In the genomic region with DNA sequence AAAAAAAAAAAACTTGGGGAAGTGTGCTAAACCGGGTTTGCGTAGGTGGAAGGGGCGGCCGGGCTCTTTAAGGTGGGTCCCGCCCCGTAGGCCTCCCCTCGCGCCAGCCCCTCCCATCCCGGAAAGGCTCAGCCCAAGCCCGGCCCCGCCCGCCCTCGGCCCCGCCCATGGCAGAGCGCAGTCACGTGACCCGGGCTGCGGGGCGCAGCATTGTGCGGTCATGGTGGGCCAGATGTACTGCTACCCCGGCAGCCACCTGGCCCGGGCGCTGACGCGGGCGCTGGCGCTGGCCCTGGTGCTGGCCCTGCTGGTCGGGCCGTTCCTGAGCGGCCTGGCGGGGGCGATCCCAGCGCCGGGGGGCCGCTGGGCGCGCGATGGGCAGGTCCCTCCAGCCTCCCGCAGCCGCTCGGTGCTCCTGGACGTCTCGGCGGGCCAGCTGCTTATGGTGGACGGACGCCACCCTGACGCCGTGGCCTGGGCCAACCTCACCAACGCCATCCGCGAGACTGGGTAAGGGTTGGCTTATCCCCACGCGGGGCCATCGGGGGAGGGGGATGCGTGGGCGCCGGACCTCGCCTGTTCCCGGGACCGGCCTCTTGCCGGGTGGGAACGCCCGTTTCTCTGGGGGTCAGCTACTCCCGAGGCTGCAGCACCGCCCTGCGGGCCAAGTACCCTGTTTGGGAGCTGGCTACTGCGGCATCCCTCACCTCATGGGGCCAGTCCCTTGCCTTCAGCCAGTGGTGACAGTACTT, we compare ENCODE assay signal across 1 cellular context.
TF ChIP-seq lines count a peak whose summit lies in the region.

A gene with protein sequence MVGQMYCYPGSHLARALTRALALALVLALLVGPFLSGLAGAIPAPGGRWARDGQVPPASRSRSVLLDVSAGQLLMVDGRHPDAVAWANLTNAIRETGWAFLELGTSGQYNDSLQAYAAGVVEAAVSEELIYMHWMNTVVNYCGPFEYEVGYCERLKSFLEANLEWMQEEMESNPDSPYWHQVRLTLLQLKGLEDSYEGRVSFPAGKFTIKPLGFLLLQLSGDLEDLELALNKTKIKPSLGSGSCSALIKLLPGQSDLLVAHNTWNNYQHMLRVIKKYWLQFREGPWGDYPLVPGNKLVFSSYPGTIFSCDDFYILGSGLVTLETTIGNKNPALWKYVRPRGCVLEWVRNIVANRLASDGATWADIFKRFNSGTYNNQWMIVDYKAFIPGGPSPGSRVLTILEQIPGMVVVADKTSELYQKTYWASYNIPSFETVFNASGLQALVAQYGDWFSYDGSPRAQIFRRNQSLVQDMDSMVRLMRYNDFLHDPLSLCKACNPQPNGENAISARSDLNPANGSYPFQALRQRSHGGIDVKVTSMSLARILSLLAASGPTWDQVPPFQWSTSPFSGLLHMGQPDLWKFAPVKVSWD (plus strand): TSS at position 207 of the 752 bp plus-strand sequence. CDS start 14 bp downstream, at position 221.

TF ChIP-seq in K562, 482 proteins besides CTCF, POLR2A, EP300 and RAD21 (continued from another document and continues in another):
- TF ChIP-seq, protein P1, sequence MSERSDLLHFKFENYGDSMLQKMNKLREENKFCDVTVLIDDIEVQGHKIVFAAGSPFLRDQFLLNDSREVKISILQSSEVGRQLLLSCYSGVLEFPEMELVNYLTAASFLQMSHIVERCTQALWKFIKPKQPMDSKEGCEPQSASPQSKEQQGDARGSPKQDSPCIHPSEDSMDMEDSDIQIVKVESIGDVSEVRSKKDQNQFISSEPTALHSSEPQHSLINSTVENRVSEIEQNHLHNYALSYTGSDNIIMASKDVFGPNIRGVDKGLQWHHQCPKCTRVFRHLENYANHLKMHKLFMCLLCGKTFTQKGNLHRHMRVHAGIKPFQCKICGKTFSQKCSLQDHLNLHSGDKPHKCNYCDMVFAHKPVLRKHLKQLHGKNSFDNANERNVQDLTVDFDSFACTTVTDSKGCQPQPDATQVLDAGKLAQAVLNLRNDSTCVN (CRISPR knock-in tag; IDR thresholded peaks at IDR 0.05) = no peak
- no peak for TF ChIP-seq NR4A1 (CRISPR knock-in tag; IDR thresholded peaks at IDR 0.05)
- TF ChIP-seq NR4A1 (tag; IDR thresholded peaks at IDR 0.05) = no peak
- TF ChIP-seq RBM25 (IDR thresholded peaks at IDR 0.05; ENCODE audit: low read depth, low read length, severe bottlenecking) = peak; percentile 12
- no peak for TF ChIP-seq ZNF717 (CRISPR knock-in tag; IDR thresholded peaks at IDR 0.05)
- TF ChIP-seq ZNF324 (CRISPR knock-in tag; IDR thresholded peaks at IDR 0.05) = no peak
- TF ChIP-seq ESRRA (IDR thresholded peaks at IDR 0.05; ENCODE audit: borderline replicate concordance, low read depth) = no peak; the same call in 1 of the 2 replicates
- TF ChIP-seq, protein P2, sequence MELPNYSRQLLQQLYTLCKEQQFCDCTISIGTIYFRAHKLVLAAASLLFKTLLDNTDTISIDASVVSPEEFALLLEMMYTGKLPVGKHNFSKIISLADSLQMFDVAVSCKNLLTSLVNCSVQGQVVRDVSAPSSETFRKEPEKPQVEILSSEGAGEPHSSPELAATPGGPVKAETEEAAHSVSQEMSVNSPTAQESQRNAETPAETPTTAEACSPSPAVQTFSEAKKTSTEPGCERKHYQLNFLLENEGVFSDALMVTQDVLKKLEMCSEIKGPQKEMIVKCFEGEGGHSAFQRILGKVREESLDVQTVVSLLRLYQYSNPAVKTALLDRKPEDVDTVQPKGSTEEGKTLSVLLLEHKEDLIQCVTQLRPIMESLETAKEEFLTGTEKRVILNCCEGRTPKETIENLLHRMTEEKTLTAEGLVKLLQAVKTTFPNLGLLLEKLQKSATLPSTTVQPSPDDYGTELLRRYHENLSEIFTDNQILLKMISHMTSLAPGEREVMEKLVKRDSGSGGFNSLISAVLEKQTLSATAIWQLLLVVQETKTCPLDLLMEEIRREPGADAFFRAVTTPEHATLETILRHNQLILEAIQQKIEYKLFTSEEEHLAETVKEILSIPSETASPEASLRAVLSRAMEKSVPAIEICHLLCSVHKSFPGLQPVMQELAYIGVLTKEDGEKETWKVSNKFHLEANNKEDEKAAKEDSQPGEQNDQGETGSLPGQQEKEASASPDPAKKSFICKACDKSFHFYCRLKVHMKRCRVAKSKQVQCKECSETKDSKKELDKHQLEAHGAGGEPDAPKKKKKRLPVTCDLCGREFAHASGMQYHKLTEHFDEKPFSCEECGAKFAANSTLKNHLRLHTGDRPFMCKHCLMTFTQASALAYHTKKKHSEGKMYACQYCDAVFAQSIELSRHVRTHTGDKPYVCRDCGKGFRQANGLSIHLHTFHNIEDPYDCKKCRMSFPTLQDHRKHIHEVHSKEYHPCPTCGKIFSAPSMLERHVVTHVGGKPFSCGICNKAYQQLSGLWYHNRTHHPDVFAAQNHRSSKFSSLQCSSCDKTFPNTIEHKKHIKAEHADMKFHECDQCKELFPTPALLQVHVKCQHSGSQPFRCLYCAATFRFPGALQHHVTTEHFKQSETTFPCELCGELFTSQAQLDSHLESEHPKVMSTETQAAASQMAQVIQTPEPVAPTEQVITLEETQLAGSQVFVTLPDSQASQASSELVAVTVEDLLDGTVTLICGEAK (IDR thresholded peaks at IDR 0.05) = no peak
- TF ChIP-seq, protein P2 (CRISPR knock-in tag; IDR thresholded peaks at IDR 0.05) = no peak
- TF ChIP-seq ARID4B (CRISPR knock-in tag; IDR thresholded peaks at IDR 0.05) = peak; percentile 84
- TF ChIP-seq ZFP30 (CRISPR knock-in tag; IDR thresholded peaks at IDR 0.05; ENCODE audit: borderline replicate concordance) = no peak
- TF ChIP-seq, protein P3, sequence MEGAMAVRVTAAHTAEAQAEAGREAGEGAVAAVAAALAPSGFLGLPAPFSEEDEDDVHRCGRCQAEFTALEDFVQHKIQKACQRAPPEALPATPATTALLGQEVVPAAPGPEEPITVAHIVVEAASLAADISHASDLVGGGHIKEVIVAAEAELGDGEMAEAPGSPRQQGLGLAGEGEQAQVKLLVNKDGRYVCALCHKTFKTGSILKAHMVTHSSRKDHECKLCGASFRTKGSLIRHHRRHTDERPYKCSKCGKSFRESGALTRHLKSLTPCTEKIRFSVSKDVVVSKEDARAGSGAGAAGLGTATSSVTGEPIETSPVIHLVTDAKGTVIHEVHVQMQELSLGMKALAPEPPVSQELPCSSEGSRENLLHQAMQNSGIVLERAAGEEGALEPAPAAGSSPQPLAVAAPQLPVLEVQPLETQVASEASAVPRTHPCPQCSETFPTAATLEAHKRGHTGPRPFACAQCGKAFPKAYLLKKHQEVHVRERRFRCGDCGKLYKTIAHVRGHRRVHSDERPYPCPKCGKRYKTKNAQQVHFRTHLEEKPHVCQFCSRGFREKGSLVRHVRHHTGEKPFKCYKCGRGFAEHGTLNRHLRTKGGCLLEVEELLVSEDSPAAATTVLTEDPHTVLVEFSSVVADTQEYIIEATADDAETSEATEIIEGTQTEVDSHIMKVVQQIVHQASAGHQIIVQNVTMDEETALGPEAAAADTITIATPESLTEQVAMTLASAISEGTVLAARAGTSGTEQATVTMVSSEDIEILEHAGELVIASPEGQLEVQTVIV (CRISPR knock-in tag; IDR thresholded peaks at IDR 0.05; ENCODE audit: borderline replicate concordance) = no peak
- TF ChIP-seq KDM1A (IDR thresholded peaks at IDR 0.05) = peak in 1 of 2 experiments; percentile 54; a peak in 1 of 4 replicates
- no peak for TF ChIP-seq IFI16 (CRISPR knock-in tag; IDR thresholded peaks at IDR 0.05)
- TF ChIP-seq YBX1 (IDR thresholded peaks at IDR 0.05) = no peak
- no peak for TF ChIP-seq ZC3H8 (IDR thresholded peaks at IDR 0.05)
- TF ChIP-seq GTF2F1 (IDR thresholded peaks at IDR 0.05; ENCODE audit: low read depth, low read length) = 0 out of 2 replicates have a peak, but pooled peaks have one; percentile 52
- TF ChIP-seq CCAR2 (IDR thresholded peaks at IDR 0.05; ENCODE audit: low read depth, low read length) = no peak
- no peak for TF ChIP-seq PRMT5 (CRISPR knock-in tag; IDR thresholded peaks at IDR 0.05)
- TF ChIP-seq, protein P4, sequence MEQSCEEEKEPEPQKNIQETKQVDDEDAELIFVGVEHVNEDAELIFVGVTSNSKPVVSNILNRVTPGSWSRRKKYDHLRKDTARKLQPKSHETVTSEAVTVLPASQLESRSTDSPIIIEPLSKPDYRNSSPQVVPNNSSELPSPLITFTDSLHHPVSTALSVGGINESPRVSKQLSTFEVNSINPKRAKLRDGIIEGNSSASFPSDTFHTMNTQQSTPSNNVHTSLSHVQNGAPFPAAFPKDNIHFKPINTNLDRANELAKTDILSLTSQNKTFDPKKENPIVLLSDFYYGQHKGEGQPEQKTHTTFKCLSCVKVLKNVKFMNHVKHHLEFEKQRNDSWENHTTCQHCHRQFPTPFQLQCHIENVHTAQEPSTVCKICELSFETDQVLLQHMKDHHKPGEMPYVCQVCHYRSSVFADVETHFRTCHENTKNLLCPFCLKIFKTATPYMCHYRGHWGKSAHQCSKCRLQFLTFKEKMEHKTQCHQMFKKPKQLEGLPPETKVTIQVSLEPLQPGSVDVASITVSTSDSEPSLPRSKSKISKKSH (CRISPR knock-in tag; IDR thresholded peaks at IDR 0.05) = no peak
- TF ChIP-seq CHD2 (IDR thresholded peaks at IDR 0.05; ENCODE audit: low read depth, low read length) = no peak
- no peak for TF ChIP-seq MLLT1 (IDR thresholded peaks at IDR 0.05)
- TF ChIP-seq C11orf30 (IDR thresholded peaks at IDR 0.05; ENCODE audit: low read depth) = no peak
- no peak for TF ChIP-seq KLF16 (IDR thresholded peaks at IDR 0.05)
- TF ChIP-seq ZNF431 (CRISPR knock-in tag; IDR thresholded peaks at IDR 0.05) = 0 out of 2 replicates have a peak, but pooled peaks have one; percentile 20
- no peak for TF ChIP-seq MEF2D (tag; conservative IDR thresholded peaks at IDR 0.05; ENCODE audit: low read depth)
